ENCODE assay signal across 1 cellular context in genomic region chr12:13592063-13592942, GRCh38.
TF ChIP-seq lines count a peak whose summit lies in the region.

No MANE protein-coding gene starts in this region.

TF ChIP-seq in GM12878, 131 proteins besides CTCF, POLR2A, EP300 and RAD21 (continued from another document):
- TF ChIP-seq SKIL (IDR thresholded peaks at IDR 0.05; ENCODE audit: low read depth, poor library complexity, severe bottlenecking) = no peak
- no peak for TF ChIP-seq E2F4 (IDR thresholded peaks at IDR 0.05; ENCODE audit: low read depth, low read length)
- TF ChIP-seq SIX5 (IDR thresholded peaks at IDR 0.05; ENCODE audit: low read depth, low read length, severe bottlenecking) = no peak
